Comparison of ENCODE assay signal across 10 cellular contexts in the genomic region with DNA sequence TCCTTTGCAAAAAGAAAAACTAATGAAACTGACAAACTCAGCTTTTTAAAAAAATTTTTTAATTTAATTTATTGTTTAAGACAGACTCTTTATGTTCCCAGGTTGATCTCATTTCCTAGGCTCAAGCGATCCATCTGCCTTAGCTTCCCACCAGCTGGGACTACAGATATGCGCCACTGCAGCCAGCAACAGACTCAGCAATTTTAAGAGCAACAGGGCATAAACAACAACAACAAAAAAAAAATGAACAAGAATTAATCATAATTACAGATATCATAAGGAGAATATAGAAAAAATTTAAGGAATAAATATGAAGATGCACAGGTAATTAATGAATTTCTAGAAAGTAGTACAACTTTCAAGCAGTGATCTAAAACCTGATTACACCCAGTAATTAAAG. TPM values are rescaled to one million over a fixed set of nuclear protein-coding genes. Genes with fewer than 3 reads are reported as not detected.
DNase-seq lines count a peak whose midpoint lies in the region; ATAC-seq and TF ChIP-seq lines count a peak whose summit lies in the region.
"Had no signal": no experiment of that assay in that cellular context is flagged by ENCODE, and none has a peak within 500 bp of the region (broad histone marks: within the 10 kb centered on the region; RNA-seq: fewer than 3 reads in every experiment).

No MANE protein-coding gene starts in this region.

- peaks cover 0 to 2% of the 10 kb centered on the region in 2 donors for H3K9me3 ChIP-seq in stomach smooth muscle (ENCODE audit: control insufficient read depth in 2 of 2, low read length in 2 of 2)

- peak overlapping the region; percentile 93 to 97 for H3K4me3 ChIP-seq in foreskin fibroblast (ENCODE audit: low read depth in 1 of 2, low read length in 2 of 2)
- H3K4me3 ChIP-seq in stomach smooth muscle (ENCODE audit: low read length in 2 of 2): peak overlapping the region; percentile 8 to 65

- peaks cover 2% of the 10 kb centered on the region for H3K4me1 ChIP-seq in stomach smooth muscle (ENCODE audit: control insufficient read depth, insufficient read depth, low read length)

- H3K27me3 ChIP-seq in stomach smooth muscle (ENCODE audit: control insufficient read depth in 1 of 2, insufficient read depth in 2 of 2, low read length in 2 of 2): no peaks in the 10 kb centered on the region
- H3K27me3 ChIP-seq: gastroesophageal sphincter had no signal

- H3K27me3 Mint-ChIP-seq in activated naive CD4-positive, alpha-beta T cell treated with anti-CD3 and anti-CD28 coated beads, Interleukin-2, amount 10 ng/mL, durations not matched to agents 7 days and 5 days: peaks cover 4% of the 10 kb centered on the region
- H3K27me3 Mint-ChIP-seq in WTC11 (ENCODE audit: low read depth): peaks cover 3% of the 10 kb centered on the region; the same call in 1 of the 2 replicates

- peaks cover 42% of the 10 kb centered on the region for H3K36me3 Mint-ChIP-seq in activated naive CD4-positive, alpha-beta T cell treated with anti-CD3 and anti-CD28 coated beads, Interleukin-2, amount 10 ng/mL, durations not matched to agents 7 days and 5 days
- H3K36me3 Mint-ChIP-seq in activated naive CD4-positive, alpha-beta T cell treated with anti-CD3 and anti-CD28 coated beads, Interleukin-2, amount 50 U/mL, for 72 hours: peaks cover 27 to 54% of the 10 kb centered on the region in 2 donors
- H3K36me3 Mint-ChIP-seq in WTC11: peaks cover 27% of the 10 kb centered on the region

- DNase-seq in activated naive CD4-positive, alpha-beta T cell treated with anti-CD3 and anti-CD28 coated beads, Interleukin-2, amount 10 ng/mL, durations not matched to agents 7 days and 5 days: no peak
- no peak for DNase-seq in activated naive CD4-positive, alpha-beta T cell treated with anti-CD3 and anti-CD28 coated beads, Interleukin-2, amount 50 U/mL, for 72 hours (ENCODE audit: low spot score in 2 of 2)
- DNase-seq in WTC11 (ENCODE audit: low spot score) (no peak), foreskin fibroblast (no peak), NCI-H524 treated with DMSO at 0.1 percent for 48 hours (lab: John Stamatoyannopoulos, UW) (no peak)

- peaks cover 26% of the 10 kb centered on the region for H3K4me1 Mint-ChIP-seq in activated naive CD4-positive, alpha-beta T cell treated with anti-CD3 and anti-CD28 coated beads, Interleukin-2, amount 10 ng/mL, durations not matched to agents 7 days and 5 days
- H3K4me1 Mint-ChIP-seq in WTC11: no peaks in the 10 kb centered on the region

- peak overlapping the region; percentile 80 for H3K4me3 Mint-ChIP-seq in activated naive CD4-positive, alpha-beta T cell treated with anti-CD3 and anti-CD28 coated beads, Interleukin-2, amount 10 ng/mL, durations not matched to agents 7 days and 5 days
- peak overlapping the region; percentile 91 for H3K4me3 Mint-ChIP-seq in WTC11

- ATAC-seq in activated naive CD4-positive, alpha-beta T cell treated with anti-CD3 and anti-CD28 coated beads, Interleukin-2, amount 50 U/mL, for 72 hours: no peak
- ATAC-seq in WTC11 (no peak), HG02623 (IDR thresholded peaks at IDR 0.05; ENCODE audit: unreplicated experiment) (no peak), GM18511 (IDR thresholded peaks at IDR 0.05; ENCODE audit: unreplicated experiment) (no peak)
- ATAC-seq: gastroesophageal sphincter had no signal

- no peak overlapping the region for H3K27ac ChIP-seq in stomach smooth muscle (ENCODE audit: low read length)

- H3K36me3 ChIP-seq in stomach smooth muscle (ENCODE audit: control insufficient read depth in 2 of 2, insufficient read depth in 2 of 2, low read length in 2 of 2): peaks cover 10 to 15% of the 10 kb centered on the region in 2 donors

- TF ChIP-seq CTCF in WTC11 (IDR thresholded peaks at IDR 0.05) (no peak), foreskin fibroblast (IDR thresholded peaks at IDR 0.05; ENCODE audit: low read depth, low read length) (no peak)

- H3K9ac ChIP-seq in stomach smooth muscle (ENCODE audit: low read length in 2 of 2): no peak overlapping the region

- CTCF ChIA-PET in activated naive CD4-positive, alpha-beta T cell treated with anti-CD3 and anti-CD28 coated beads, Interleukin-2, amount 10 ng/mL, durations not matched to agents 7 days and 5 days (lab: Charles Lee): no interaction called here
- CTCF ChIA-PET in WTC11 (lab: Charles Lee): no interaction called here

- POLR2A ChIA-PET in WTC11 (lab: Charles Lee): no interaction called here

- H3K9me3 Mint-ChIP-seq in activated naive CD4-positive, alpha-beta T cell treated with anti-CD3 and anti-CD28 coated beads, Interleukin-2, amount 10 ng/mL, durations not matched to agents 7 days and 5 days: peaks cover 29% of the 10 kb centered on the region
- H3K9me3 Mint-ChIP-seq in activated naive CD4-positive, alpha-beta T cell treated with anti-CD3 and anti-CD28 coated beads, Interleukin-2, amount 50 U/mL, for 72 hours: peaks cover 6 to 15% of the 10 kb centered on the region in 2 donors
- peaks cover 26% of the 10 kb centered on the region for H3K9me3 Mint-ChIP-seq in WTC11

- H3K27ac Mint-ChIP-seq in activated naive CD4-positive, alpha-beta T cell treated with anti-CD3 and anti-CD28 coated beads, Interleukin-2, amount 10 ng/mL, durations not matched to agents 7 days and 5 days: peak overlapping the region; percentile 94
- H3K27ac Mint-ChIP-seq in activated naive CD4-positive, alpha-beta T cell treated with anti-CD3 and anti-CD28 coated beads, Interleukin-2, amount 50 U/mL, for 72 hours: peak overlapping the region in 1 of 2 donors; percentile 91
- H3K27ac Mint-ChIP-seq in WTC11: no peak overlapping the region

TF ChIP-seq in WTC11, 78 proteins besides CTCF, POLR2A, EP300 and RAD21 (continues in another document):
- TF ChIP-seq SMAD4 (CRISPR knock-in tag; IDR thresholded peaks at IDR 0.05) (no peak), ESRRA (CRISPR knock-in tag; IDR thresholded peaks at IDR 0.05; ENCODE audit: borderline replicate concordance) (no peak), HMGA2 (CRISPR knock-in tag; IDR thresholded peaks at IDR 0.05) (no peak), CREB1 (CRISPR knock-in tag; IDR thresholded peaks at IDR 0.05) (no peak), TP53 (CRISPR knock-in tag; IDR thresholded peaks at IDR 0.05) (no peak), ETV6 (CRISPR knock-in tag; IDR thresholded peaks at IDR 0.05) (no peak), STAT6 (CRISPR knock-in tag; conservative IDR thresholded peaks at IDR 0.05; ENCODE audit: low read depth) (no peak), USF1 (CRISPR knock-in tag; IDR thresholded peaks at IDR 0.05) (no peak)
- TF ChIP-seq, protein P1, sequence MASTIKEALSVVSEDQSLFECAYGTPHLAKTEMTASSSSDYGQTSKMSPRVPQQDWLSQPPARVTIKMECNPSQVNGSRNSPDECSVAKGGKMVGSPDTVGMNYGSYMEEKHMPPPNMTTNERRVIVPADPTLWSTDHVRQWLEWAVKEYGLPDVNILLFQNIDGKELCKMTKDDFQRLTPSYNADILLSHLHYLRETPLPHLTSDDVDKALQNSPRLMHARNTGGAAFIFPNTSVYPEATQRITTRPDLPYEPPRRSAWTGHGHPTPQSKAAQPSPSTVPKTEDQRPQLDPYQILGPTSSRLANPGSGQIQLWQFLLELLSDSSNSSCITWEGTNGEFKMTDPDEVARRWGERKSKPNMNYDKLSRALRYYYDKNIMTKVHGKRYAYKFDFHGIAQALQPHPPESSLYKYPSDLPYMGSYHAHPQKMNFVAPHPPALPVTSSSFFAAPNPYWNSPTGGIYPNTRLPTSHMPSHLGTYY (CRISPR knock-in tag; IDR thresholded peaks at IDR 0.05): no peak
- TF ChIP-seq, protein P2, sequence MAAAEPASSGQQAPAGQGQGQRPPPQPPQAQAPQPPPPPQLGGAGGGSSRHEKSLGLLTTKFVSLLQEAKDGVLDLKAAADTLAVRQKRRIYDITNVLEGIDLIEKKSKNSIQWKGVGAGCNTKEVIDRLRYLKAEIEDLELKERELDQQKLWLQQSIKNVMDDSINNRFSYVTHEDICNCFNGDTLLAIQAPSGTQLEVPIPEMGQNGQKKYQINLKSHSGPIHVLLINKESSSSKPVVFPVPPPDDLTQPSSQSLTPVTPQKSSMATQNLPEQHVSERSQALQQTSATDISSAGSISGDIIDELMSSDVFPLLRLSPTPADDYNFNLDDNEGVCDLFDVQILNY (CRISPR knock-in tag; IDR thresholded peaks at IDR 0.05): no peak

RNA-seq across cellular contexts. Expression of gene ZNF699, which starts 1.5 kb away (rescaled TPM):
- total RNA-seq in activated naive CD4-positive, alpha-beta T cell treated with anti-CD3 and anti-CD28 coated beads, Interleukin-2, amount 50 U/mL, for 72 hours: 1 to 10 TPM; 6.0 to 8.8 TPM
- total RNA-seq in WTC11 (2021): 3.2 to 5.9 TPM (median 3.7 TPM) in 3 replicates

RNA-seq across cellular contexts. Expression of gene ZNF559, which starts 15.9 kb away (rescaled TPM):
- 1 to 10 TPM; 8.2 to 9.2 TPM for total RNA-seq in activated naive CD4-positive, alpha-beta T cell treated with anti-CD3 and anti-CD28 coated beads, Interleukin-2, amount 50 U/mL, for 72 hours
- total RNA-seq in WTC11 (2021): 12.5 to 15.1 TPM (median 12.9 TPM) in 3 replicates

RNA-seq across cellular contexts. Expression of gene ZNF177, which starts 54.7 kb away (rescaled TPM):
- total RNA-seq in activated naive CD4-positive, alpha-beta T cell treated with anti-CD3 and anti-CD28 coated beads, Interleukin-2, amount 50 U/mL, for 72 hours: 1 to 10 TPM in 1 of 2 donors, under 1 TPM in 1; 0.41 to 1.2 TPM
- 4.0 to 5.5 TPM (median 5.5 TPM) in 3 replicates for total RNA-seq in WTC11 (2021)

RNA-seq across cellular contexts. Expression of gene OR7E24, which starts 57.4 kb away (rescaled TPM):
- not detected for total RNA-seq in activated naive CD4-positive, alpha-beta T cell treated with anti-CD3 and anti-CD28 coated beads, Interleukin-2, amount 50 U/mL, for 72 hours
- not detected in 3 replicates for total RNA-seq in WTC11 (2021)
- total RNA-seq: gastroesophageal sphincter, RPMI7951 had no signal
